Comparison of ENCODE assay signal across 8 cellular contexts in the genomic region with DNA sequence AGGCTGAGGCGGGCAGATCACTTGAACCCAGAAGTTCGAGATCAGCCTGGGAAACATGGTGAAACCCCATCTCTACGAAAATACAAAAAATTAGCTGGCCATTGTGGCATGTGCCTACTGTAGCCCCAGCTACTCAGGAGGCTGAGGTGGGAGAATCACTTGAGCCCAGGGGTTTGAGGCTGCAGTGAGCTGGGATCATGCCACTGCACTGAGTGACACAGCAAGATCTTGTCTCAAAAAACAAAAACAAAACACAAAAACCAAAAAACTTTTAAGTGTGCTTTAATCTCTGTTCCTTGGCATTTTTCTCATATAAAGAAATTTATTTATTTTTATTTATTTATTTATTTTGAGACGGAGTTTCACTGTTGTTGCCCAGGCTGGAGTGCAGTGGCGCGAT.
"Had no signal": no experiment of that assay in that cellular context is flagged by ENCODE, and none has a peak within 500 bp of the region (broad histone marks: within the 10 kb centered on the region; RNA-seq: fewer than 3 reads in every experiment).

No MANE protein-coding gene starts in this region.

- DNase-seq: GDM1, GF-D8 had no signal

- H3K4me3 ChIP-seq: GM12878 had no signal

- FAIRE-seq: G401.6, GM12878, GM12891, GM12892, GM18507, GM19239 had no signal

- ATAC-seq: GM12878 had no signal
